ENCODE assay signal across 1 cellular context in genomic region chr12:93823616-93824410, GRCh38.
TF ChIP-seq lines count a peak whose summit lies in the region.

No MANE protein-coding gene starts in this region.

TF ChIP-seq in GM23338, 12 proteins besides CTCF, POLR2A, EP300 and RAD21 (continued from another document):
- TF ChIP-seq REST (IDR thresholded peaks at IDR 0.05; ENCODE audit: unreplicated experiment), result no peak
